ENCODE assay signal across 13 cellular contexts in the genomic region with DNA sequence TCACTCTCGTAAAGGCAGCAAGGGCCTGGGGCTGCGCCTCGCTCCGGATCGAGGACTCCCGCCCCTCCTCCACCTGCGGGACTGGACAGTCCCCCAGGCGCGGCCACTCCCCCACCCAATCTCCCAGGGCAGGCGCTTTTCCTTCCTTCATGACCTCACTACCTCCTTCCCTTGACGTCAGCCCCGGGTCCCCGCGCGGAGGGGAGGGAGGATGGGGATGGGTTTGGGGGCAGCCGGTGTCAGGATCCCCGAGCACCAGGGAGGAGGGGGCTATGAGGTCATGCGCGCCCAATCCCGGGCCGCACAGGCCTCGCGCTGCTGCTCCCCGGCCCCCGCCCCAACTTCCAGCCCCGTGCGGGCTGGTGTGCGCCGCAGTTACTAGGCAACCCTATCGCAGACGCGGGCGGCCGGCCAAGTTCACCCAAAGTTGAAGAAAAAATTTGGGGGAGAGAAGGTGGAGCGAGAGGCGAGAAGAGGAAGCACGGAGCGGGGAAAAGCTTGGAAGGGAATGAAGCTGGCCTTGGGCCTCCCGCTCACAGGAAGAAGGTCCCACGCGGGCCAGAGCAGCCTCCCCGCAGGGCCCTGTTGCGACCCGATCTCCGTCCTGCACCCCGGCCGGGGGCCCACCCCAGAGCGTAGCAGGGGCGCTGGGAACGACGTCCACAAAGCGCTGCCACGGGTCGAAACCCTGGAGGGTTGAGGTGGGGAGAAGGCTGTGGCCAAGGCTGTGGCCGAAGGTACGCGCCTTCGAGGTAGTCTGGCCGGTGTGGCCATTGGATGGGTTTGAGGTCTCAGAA. TPM values are rescaled to one million over a fixed set of nuclear protein-coding genes. Genes with fewer than 3 reads are reported as not detected.
DNase-seq lines count a peak whose midpoint lies in the region; TF ChIP-seq lines count a peak whose summit lies in the region.
"Had no signal": no experiment of that assay in that cellular context is flagged by ENCODE, and none has a peak within 500 bp of the region (broad histone marks: within the 10 kb centered on the region; RNA-seq: fewer than 3 reads in every experiment).

No MANE protein-coding gene starts in this region.

- peaks cover 0 to 4% (median 0%) of the 10 kb centered on the region in 6 donors for H3K36me3 ChIP-seq in spleen

- H3K9me3 ChIP-seq in iPS-18c (ENCODE audit: control insufficient read depth, insufficient read depth, low read length), result peaks cover 3% of the 10 kb centered on the region
- no peaks in the 10 kb centered on the region for H3K9me3 ChIP-seq in spleen
- H3K9me3 ChIP-seq: A549 had no signal

- WGBS in spleen, 5 donors, result 4 to 15% (median 8%) methylated on average over 42 to 59 of the region's 59 CpGs

- H3K4me1 Mint-ChIP-seq in brain, result peaks cover 24% of the 10 kb centered on the region

- no peaks in the 10 kb centered on the region for H3K36me3 Mint-ChIP-seq in brain

- peak overlapping the region; percentile 40 for H3K4me3 ChIP-seq in iPS-18c (ENCODE audit: insufficient read depth, low read depth, low read length)
- peak overlapping the region in 4 of 8 donors; percentile 2 to 43 (median 12) for H3K4me3 ChIP-seq in spleen
- H3K4me3 ChIP-seq: A549, GM23248 had no signal

- H3K9me3 Mint-ChIP-seq in brain, result peaks cover 0 to 21% (median 8%) of the 10 kb centered on the region in 5 experiments
- H3K9me3 Mint-ChIP-seq: stimulated activated naive CD8-positive, alpha-beta T cell treated with anti-CD3 and anti-CD28 coated beads, Interleukin-15, Interleukin-2, amounts not matched to agents 100 ng/mL and 50 ng/mL, for 24 hours had no signal

- H3K27ac ChIP-seq in spleen, result peak overlapping the region in 7 of 8 donors; percentile 46 to 86 (median 68)
- H3K27ac ChIP-seq: A549, GM23248 had no signal

- intact Hi-C loops in spleen (cut with DNase I; ENCODE audit: low total_unique reads), result no loop called here

- H3K4me3 Mint-ChIP-seq in brain, result peak overlapping the region; percentile 60 to 77 (median 74)
- H3K4me3 Mint-ChIP-seq: stimulated activated naive CD8-positive, alpha-beta T cell treated with anti-CD3 and anti-CD28 coated beads, Interleukin-15, Interleukin-2, amounts not matched to agents 100 ng/mL and 50 ng/mL, for 24 hours had no signal

- peaks cover 0 to 93% (median 51%) of the 10 kb centered on the region in 7 donors for H3K27me3 ChIP-seq in spleen (replicated peaks in 1 of 7)

- peaks cover 100% of the 10 kb centered on the region for H3K27me3 Mint-ChIP-seq in brain

- H3K4me1 ChIP-seq in spleen, result peaks cover 0 to 42% (median 20%) of the 10 kb centered on the region in 6 donors
- H3K4me1 ChIP-seq: A549 had no signal

- TF ChIP-seq POLR2A in spleen (IDR thresholded peaks at IDR 0.05), result no peak

- DNase-seq in NCI-H748 (lab: John Stamatoyannopoulos, UW; ENCODE audit: unreplicated experiment) (peak; percentile 34), NCI-H748 treated with DMSO at 0.1 percent for 48 hours (lab: John Stamatoyannopoulos, UW) (no peak), spleen (peak; percentile 67), cortex of kidney (lab: John Stamatoyannopoulos, UW) (no peak), NCI-H82 (lab: John Stamatoyannopoulos, UW) (no peak), mesenteric fat pad (ENCODE audit: low spot score) (no peak)
- DNase-seq: GM23248, NCI-H446 had no signal

- no peak overlapping the region for H3K27ac Mint-ChIP-seq in brain
- H3K27ac Mint-ChIP-seq: stimulated activated naive CD8-positive, alpha-beta T cell treated with anti-CD3 and anti-CD28 coated beads, Interleukin-15, Interleukin-2, amounts not matched to agents 100 ng/mL and 50 ng/mL, for 24 hours had no signal

- TF ChIP-seq CTCF in brain (conservative IDR thresholded peaks at IDR 0.05), result no peak
- TF ChIP-seq CTCF in spleen (IDR thresholded peaks at IDR 0.05 in 8 of 11, conservative IDR thresholded peaks at IDR 0.05 in 3 of 11), result no peak

RNA-seq across cellular contexts. Expression of a gene that starts 8.3 kb away (rescaled TPM):
- polyA plus RNA-seq in brain (ENCODE audit: insufficient read depth, low read depth, low replicate concordance) (not detected), spleen (1 to 10 TPM; 1.6 to 4.4 (median 2.8) TPM)
- total RNA-seq in spleen (10 to 100 TPM; 25.6 to 53.0 (median 38.9) TPM), mesenteric fat pad (8.5 TPM)
- total RNA-seq: bronchial epithelial cell, GM23248 had no signal
- polyA plus RNA-seq: GM23248 had no signal

Comparison
In these comparisons a context has a peak if more than half of its experiments do, and no peak if none do; other contexts are left out.
1. DNase-seq: peak in NCI-H748 (single experiment) and spleen (single experiment); none in NCI-H748 treated with DMSO at 0.1 percent for 48 hours (single experiment), cortex of kidney (single experiment), NCI-H82 (single experiment) and mesenteric fat pad (single experiment).